15 cellular contexts compared by ENCODE assay signal in genomic region chr2:21282515-21282898, GRCh38.
"Had no signal": no experiment of that assay in that cellular context is flagged by ENCODE, and none has a peak within 500 bp of the region (broad histone marks: within the 10 kb centered on the region; RNA-seq: fewer than 3 reads in every experiment).

No MANE protein-coding gene starts in this region.

- DNase-seq: activated CD4-positive, alpha-beta T cell treated with anti-CD3 and anti-CD28 coated beads, Interleukin-2, amount 10 ng/mL, durations not matched to agents 7 days and 5 days; activated CD4-positive, CD25-positive, alpha-beta regulatory T cell; activated T-cell treated with anti-CD3 and anti-CD28 coated beads for 4 hours; amniotic stem cell; body of pancreas; endodermal cell; hippocampal formation; left cardiac atrium; lower lobe of right lung; naive thymus-derived CD4-positive, alpha-beta T cell; right cardiac atrium; small intestine; T-cell; thyroid gland had no signal

- ATAC-seq: activated naive CD4-positive, alpha-beta T cell treated with anti-CD3 and anti-CD28 coated beads, Interleukin-2, amount 50 U/mL, for 72 hours; body of pancreas; left cardiac atrium; lower lobe of right lung; naive thymus-derived CD4-positive, alpha-beta T cell; right cardiac atrium; T-cell had no signal
